In the genomic region with DNA sequence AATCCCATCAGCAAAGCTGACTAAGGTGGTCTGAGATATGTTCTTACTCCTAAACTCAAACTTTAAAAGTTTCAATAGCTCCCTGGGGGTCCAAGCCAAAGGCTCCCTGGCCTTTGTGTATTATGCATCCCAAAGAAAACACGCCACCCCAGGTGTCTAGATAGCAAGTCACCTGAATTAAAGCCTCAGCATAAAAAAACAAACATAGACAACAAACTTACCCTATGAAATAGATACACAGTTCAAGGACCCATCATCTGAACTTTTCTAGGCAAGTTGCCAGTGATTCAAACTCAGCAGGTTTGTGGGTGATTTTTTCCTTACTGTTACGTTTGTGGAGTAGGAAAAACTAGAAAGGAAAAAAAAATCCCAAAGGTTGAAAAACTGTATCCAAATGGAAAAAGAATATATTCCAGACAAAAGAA, we compare ENCODE assay signal across 3 cellular contexts.
TF ChIP-seq lines count a peak whose summit lies in the region.

No MANE protein-coding gene starts in this region.

TF ChIP-seq in GM23338, 12 proteins besides CTCF, POLR2A, EP300 and RAD21 (continues in another document):
- TF ChIP-seq, protein P1, sequence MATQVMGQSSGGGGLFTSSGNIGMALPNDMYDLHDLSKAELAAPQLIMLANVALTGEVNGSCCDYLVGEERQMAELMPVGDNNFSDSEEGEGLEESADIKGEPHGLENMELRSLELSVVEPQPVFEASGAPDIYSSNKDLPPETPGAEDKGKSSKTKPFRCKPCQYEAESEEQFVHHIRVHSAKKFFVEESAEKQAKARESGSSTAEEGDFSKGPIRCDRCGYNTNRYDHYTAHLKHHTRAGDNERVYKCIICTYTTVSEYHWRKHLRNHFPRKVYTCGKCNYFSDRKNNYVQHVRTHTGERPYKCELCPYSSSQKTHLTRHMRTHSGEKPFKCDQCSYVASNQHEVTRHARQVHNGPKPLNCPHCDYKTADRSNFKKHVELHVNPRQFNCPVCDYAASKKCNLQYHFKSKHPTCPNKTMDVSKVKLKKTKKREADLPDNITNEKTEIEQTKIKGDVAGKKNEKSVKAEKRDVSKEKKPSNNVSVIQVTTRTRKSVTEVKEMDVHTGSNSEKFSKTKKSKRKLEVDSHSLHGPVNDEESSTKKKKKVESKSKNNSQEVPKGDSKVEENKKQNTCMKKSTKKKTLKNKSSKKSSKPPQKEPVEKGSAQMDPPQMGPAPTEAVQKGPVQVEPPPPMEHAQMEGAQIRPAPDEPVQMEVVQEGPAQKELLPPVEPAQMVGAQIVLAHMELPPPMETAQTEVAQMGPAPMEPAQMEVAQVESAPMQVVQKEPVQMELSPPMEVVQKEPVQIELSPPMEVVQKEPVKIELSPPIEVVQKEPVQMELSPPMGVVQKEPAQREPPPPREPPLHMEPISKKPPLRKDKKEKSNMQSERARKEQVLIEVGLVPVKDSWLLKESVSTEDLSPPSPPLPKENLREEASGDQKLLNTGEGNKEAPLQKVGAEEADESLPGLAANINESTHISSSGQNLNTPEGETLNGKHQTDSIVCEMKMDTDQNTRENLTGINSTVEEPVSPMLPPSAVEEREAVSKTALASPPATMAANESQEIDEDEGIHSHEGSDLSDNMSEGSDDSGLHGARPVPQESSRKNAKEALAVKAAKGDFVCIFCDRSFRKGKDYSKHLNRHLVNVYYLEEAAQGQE (IDR thresholded peaks at IDR 0.05; ENCODE audit: unreplicated experiment): no peak
- TF ChIP-seq JUNB (IDR thresholded peaks at IDR 0.05; ENCODE audit: unreplicated experiment) (no peak), EZH2 (IDR thresholded peaks at IDR 0.05; ENCODE audit: low read depth, unreplicated experiment) (no peak), EZH2phosphoT487 (IDR thresholded peaks at IDR 0.05; ENCODE audit: unreplicated experiment) (no peak), CREB1 (CRISPR knock-in tag; IDR thresholded peaks at IDR 0.05; ENCODE audit: low read depth) (no peak)
- TF ChIP-seq, protein P2, sequence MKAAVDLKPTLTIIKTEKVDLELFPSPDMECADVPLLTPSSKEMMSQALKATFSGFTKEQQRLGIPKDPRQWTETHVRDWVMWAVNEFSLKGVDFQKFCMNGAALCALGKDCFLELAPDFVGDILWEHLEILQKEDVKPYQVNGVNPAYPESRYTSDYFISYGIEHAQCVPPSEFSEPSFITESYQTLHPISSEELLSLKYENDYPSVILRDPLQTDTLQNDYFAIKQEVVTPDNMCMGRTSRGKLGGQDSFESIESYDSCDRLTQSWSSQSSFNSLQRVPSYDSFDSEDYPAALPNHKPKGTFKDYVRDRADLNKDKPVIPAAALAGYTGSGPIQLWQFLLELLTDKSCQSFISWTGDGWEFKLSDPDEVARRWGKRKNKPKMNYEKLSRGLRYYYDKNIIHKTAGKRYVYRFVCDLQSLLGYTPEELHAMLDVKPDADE (IDR thresholded peaks at IDR 0.05): no peak

TF ChIP-seq in H1, 55 proteins besides CTCF, POLR2A, EP300 and RAD21:
- no peak for TF ChIP-seq SIRT6 (IDR thresholded peaks at IDR 0.05; ENCODE audit: low read length)

TF ChIP-seq in HEK293T, 16 proteins besides CTCF, POLR2A, EP300 and RAD21:
- no peak for TF ChIP-seq L3MBTL2 (conservative IDR thresholded peaks at IDR 0.05)
- no peak for TF ChIP-seq ELF4 (IDR thresholded peaks at IDR 0.05)
- TF ChIP-seq, protein P3, sequence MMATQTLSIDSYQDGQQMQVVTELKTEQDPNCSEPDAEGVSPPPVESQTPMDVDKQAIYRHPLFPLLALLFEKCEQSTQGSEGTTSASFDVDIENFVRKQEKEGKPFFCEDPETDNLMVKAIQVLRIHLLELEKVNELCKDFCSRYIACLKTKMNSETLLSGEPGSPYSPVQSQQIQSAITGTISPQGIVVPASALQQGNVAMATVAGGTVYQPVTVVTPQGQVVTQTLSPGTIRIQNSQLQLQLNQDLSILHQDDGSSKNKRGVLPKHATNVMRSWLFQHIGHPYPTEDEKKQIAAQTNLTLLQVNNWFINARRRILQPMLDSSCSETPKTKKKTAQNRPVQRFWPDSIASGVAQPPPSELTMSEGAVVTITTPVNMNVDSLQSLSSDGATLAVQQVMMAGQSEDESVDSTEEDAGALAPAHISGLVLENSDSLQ (IDR thresholded peaks at IDR 0.05): no peak
- TF ChIP-seq FOXA1 (IDR thresholded peaks at IDR 0.05): no peak
- TF ChIP-seq BHLHE40 (IDR thresholded peaks at IDR 0.05; ENCODE audit: borderline replicate concordance): no peak
- no peak for TF ChIP-seq FOXM1 (IDR thresholded peaks at IDR 0.05; ENCODE audit: borderline replicate concordance)
